17 cellular contexts compared by ENCODE assay signal in genomic region chr6:37561361-37561760, GRCh38.
"Had no signal": no experiment of that assay in that cellular context is flagged by ENCODE, and none has a peak within 500 bp of the region (broad histone marks: within the 10 kb centered on the region; RNA-seq: fewer than 3 reads in every experiment).

No MANE protein-coding gene starts in this region.

- DNase-seq: activated CD4-positive, alpha-beta T cell treated with anti-CD3 and anti-CD28 coated beads for 48 hours; activated naive CD4-positive, alpha-beta T cell; activated naive CD8-positive, alpha-beta T cell treated with anti-CD3 and anti-CD28 coated beads, Interleukin-2, amount 50 U/mL, for 24 hours; colonic mucosa; foreskin melanocyte; heart left ventricle; left colon; testis; upper lobe of right lung; WERI-Rb-1 had no signal

- H3K27me3 ChIP-seq: ascending aorta, testis had no signal

- H3K36me3 ChIP-seq: ascending aorta, colonic mucosa, heart left ventricle, upper lobe of right lung, WERI-Rb-1 had no signal

- H3K4me3 ChIP-seq: ascending aorta, colonic mucosa, heart left ventricle, lung, testis, upper lobe of right lung had no signal

- FAIRE-seq: endothelial cell of umbilical vein had no signal

- H3K9me3 Mint-ChIP-seq: activated naive CD8-positive, alpha-beta T cell treated with anti-CD3 and anti-CD28 coated beads, Interleukin-2, amount 50 U/mL, for 24 hours; activated T-helper 1 cell treated with anti-CD3 and anti-CD28 coated beads, Interleukin-12 subunit alpha, Interleukin-12 subunit beta, Interleukin-2, Interleukin-4 antibody, amounts not matched to agents 30 ng/mL and 10 ng/mL and 1 ng/mL, durations not matched to agents 14 hours and 24 hours and 36 hours; natural killer cell treated with Interleukin-12 subunit alpha and Interleukin-12 subunit beta and Interleukin-15 and Interleukin-18, amount 100 ng/mL, for 72 hours; stimulated activated naive CD8-positive, alpha-beta T cell treated with anti-CD3 and anti-CD28 coated beads, Interleukin-15, Interleukin-2, amounts not matched to agents 100 ng/mL and 50 ng/mL, for 24 hours had no signal

- H3K27me3 Mint-ChIP-seq: stimulated activated naive CD8-positive, alpha-beta T cell treated with anti-CD3 and anti-CD28 coated beads, Interleukin-15, Interleukin-2, amounts not matched to agents 100 ng/mL and 50 ng/mL, for 24 hours had no signal

- H3K36me3 Mint-ChIP-seq: natural killer cell treated with Interleukin-12 subunit alpha and Interleukin-12 subunit beta and Interleukin-15 and Interleukin-18, amount 100 ng/mL, for 72 hours had no signal

- H3K9me3 ChIP-seq: ascending aorta, colonic mucosa, testis, upper lobe of right lung had no signal

- ATAC-seq: activated naive CD8-positive, alpha-beta T cell treated with anti-CD3 and anti-CD28 coated beads, Interleukin-2, amount 50 U/mL, for 24 hours; left colon; natural killer cell treated with Interleukin-12 subunit alpha and Interleukin-12 subunit beta and Interleukin-15 and Interleukin-18, amount 100 ng/mL, for 72 hours; sciatic nerve; upper lobe of right lung had no signal

- H3K4me3 Mint-ChIP-seq: activated naive CD8-positive, alpha-beta T cell treated with anti-CD3 and anti-CD28 coated beads, Interleukin-2, amount 50 U/mL, for 24 hours; activated T-helper 1 cell treated with anti-CD3 and anti-CD28 coated beads, Interleukin-12 subunit alpha, Interleukin-12 subunit beta, Interleukin-2, Interleukin-4 antibody, amounts not matched to agents 30 ng/mL and 10 ng/mL and 1 ng/mL, durations not matched to agents 14 hours and 24 hours and 36 hours; natural killer cell treated with Interleukin-12 subunit alpha and Interleukin-12 subunit beta and Interleukin-15 and Interleukin-18, amount 100 ng/mL, for 72 hours; stimulated activated naive CD8-positive, alpha-beta T cell treated with anti-CD3 and anti-CD28 coated beads, Interleukin-15, Interleukin-2, amounts not matched to agents 100 ng/mL and 50 ng/mL, for 24 hours had no signal

- H3K27ac ChIP-seq: ascending aorta, colonic mucosa, heart left ventricle, testis, upper lobe of right lung, WERI-Rb-1 had no signal

- H3K27ac Mint-ChIP-seq: activated naive CD8-positive, alpha-beta T cell treated with anti-CD3 and anti-CD28 coated beads, Interleukin-2, amount 50 U/mL, for 24 hours; activated T-helper 1 cell treated with anti-CD3 and anti-CD28 coated beads, Interleukin-12 subunit alpha, Interleukin-12 subunit beta, Interleukin-2, Interleukin-4 antibody, amounts not matched to agents 30 ng/mL and 10 ng/mL and 1 ng/mL, durations not matched to agents 14 hours and 24 hours and 36 hours; natural killer cell treated with Interleukin-12 subunit alpha and Interleukin-12 subunit beta and Interleukin-15 and Interleukin-18, amount 100 ng/mL, for 72 hours; stimulated activated naive CD8-positive, alpha-beta T cell treated with anti-CD3 and anti-CD28 coated beads, Interleukin-15, Interleukin-2, amounts not matched to agents 100 ng/mL and 50 ng/mL, for 24 hours had no signal

- H3K4me1 ChIP-seq: colonic mucosa had no signal
